Comparison of ENCODE assay signal across 9 cellular contexts in genomic region chr1:183870351-183871077, GRCh38.
DNase-seq lines count a peak whose midpoint lies in the region; ATAC-seq and TF ChIP-seq lines count a peak whose summit lies in the region.
"Had no signal": no experiment of that assay in that cellular context is flagged by ENCODE, and none has a peak within 500 bp of the region (broad histone marks: within the 10 kb centered on the region; RNA-seq: fewer than 3 reads in every experiment).

No MANE protein-coding gene starts in this region.

- in situ Hi-C loops in brain microvascular endothelial cell (cut with HindIII; ENCODE audit: low pct_ligation_motif_present, low sequenced_read_pairs) = no loop called here

- H3K4me1 ChIP-seq in right atrium auricular region = peaks cover 0 to 48% of the 10 kb centered on the region in 2 donors

- H3K27me3 ChIP-seq in brain microvascular endothelial cell (replicated peaks) (no peaks in the 10 kb centered on the region), right atrium auricular region (no peaks in the 10 kb centered on the region)

- no peaks in the 10 kb centered on the region for H3K9me3 ChIP-seq in right atrium auricular region

- H3K4me3 ChIP-seq in brain microvascular endothelial cell (ENCODE audit: low read depth, low read length) (no peak overlapping the region), right atrium auricular region (no peak overlapping the region), skin epidermis (no peak overlapping the region)

- H3K27ac ChIP-seq in brain microvascular endothelial cell (peak overlapping the region; percentile 65), right atrium auricular region (peak overlapping the region; percentile 71 to 72), skin epidermis (peak overlapping the region in 17 of 21 experiments; percentile 2 to 82 (median 64))

- no peak for TF ChIP-seq CTCF in brain microvascular endothelial cell (IDR thresholded peaks at IDR 0.05; ENCODE audit: low read depth, low read length, missing control alignments)
- no peak for TF ChIP-seq CTCF in right atrium auricular region (IDR thresholded peaks at IDR 0.05)

- DNase-seq in brain microvascular endothelial cell (peak; percentile 36), right atrium auricular region (ENCODE audit: low spot score) (peak; percentile 87), NK-92 (lab: John Stamatoyannopoulos, UW; ENCODE audit: unreplicated experiment) (no peak), NCI-H748 (lab: John Stamatoyannopoulos, UW; ENCODE audit: unreplicated experiment) (no peak), D341Med (ENCODE audit: low spot score) (no peak), mesenteric fat pad (ENCODE audit: low spot score) (no peak)
- DNase-seq: stimulated activated CD4-positive, alpha-beta T cell treated with anti-CD3 and anti-CD28 coated beads, Interleukin-2, amount 100 ng/mL, for 48 hours had no signal

- H3K36me3 ChIP-seq in brain microvascular endothelial cell (replicated peaks) (no peaks in the 10 kb centered on the region), right atrium auricular region (peaks cover 12% of the 10 kb centered on the region)

- ATAC-seq in GM18867 (IDR thresholded peaks at IDR 0.05; ENCODE audit: unreplicated experiment) = peak; percentile 30

Comparison
In these comparisons a context has a peak if more than half of its experiments do, and no peak if none do; other contexts are left out.
1. DNase-seq: peak in brain microvascular endothelial cell (single experiment) and right atrium auricular region (single experiment); none in NK-92 (single experiment), NCI-H748 (single experiment), D341Med (single experiment) and mesenteric fat pad (single experiment).
2. Peak in every context shown above with its lines, with median percentiles within 50 percentile points of each other: H3K27ac ChIP-seq.